ENCODE assay signal across 19 cellular contexts in the genomic region with DNA sequence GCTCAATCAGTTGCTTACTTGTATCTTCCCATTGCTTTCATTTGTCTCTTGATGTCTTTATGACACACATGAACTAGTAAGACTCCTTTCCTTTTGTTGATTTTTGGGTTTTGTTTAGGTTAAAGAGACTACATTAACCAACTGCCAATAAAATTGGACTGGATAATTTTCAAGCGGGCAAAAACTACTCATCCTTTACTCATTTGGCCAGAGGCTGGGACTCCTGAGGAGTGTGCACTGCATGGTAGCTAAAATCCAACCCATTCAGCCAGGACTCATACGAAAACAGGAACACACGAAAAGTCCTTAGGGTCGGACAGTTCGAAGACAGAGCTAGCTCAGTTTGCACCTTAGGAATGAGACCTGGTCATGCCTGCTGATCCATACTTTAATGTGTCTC. TPM values are rescaled to one million over a fixed set of nuclear protein-coding genes. Genes with fewer than 3 reads are reported as not detected.
"Had no signal": no experiment of that assay in that cellular context is flagged by ENCODE, and none has a peak within 500 bp of the region (broad histone marks: within the 10 kb centered on the region; RNA-seq: fewer than 3 reads in every experiment).

No MANE protein-coding gene starts in this region.

- H3K27ac Mint-ChIP-seq: activated naive CD4-positive, alpha-beta T cell treated with anti-CD3 and anti-CD28 coated beads, Interleukin-2, amount 10 ng/mL, durations not matched to agents 7 days and 5 days; activated T-helper 2 cell treated with anti-CD3 and anti-CD28 coated beads, Interferon-gamma antibody, Interleukin-2, Interleukin-4, amounts not matched to agents 10 μg/mL and 5 μg/mL and 100 μg/mL, durations not matched to agents 14 hours and 24 hours and 36 hours; immature natural killer cell; naive B cell; stimulated activated effector memory CD8-positive, alpha-beta T cell treated with anti-CD3 and anti-CD28 coated beads, Interleukin-12 subunit alpha, Interleukin-12 subunit beta, amount 100 ng/mL, for 72 hours; T-helper 2 cell treated with Interferon-gamma antibody and Interleukin-4, amounts not matched to agents 5 μg/mL and 100 μg/mL, for 36 hours had no signal

- H3K4me3 ChIP-seq: lower lobe of right lung, pancreas, thoracic aorta had no signal

- H3K9me3 Mint-ChIP-seq: activated naive CD4-positive, alpha-beta T cell treated with anti-CD3 and anti-CD28 coated beads, Interleukin-2, amount 10 ng/mL, durations not matched to agents 7 days and 5 days; activated T-helper 2 cell treated with anti-CD3 and anti-CD28 coated beads, Interferon-gamma antibody, Interleukin-2, Interleukin-4, amounts not matched to agents 10 μg/mL and 5 μg/mL and 100 μg/mL, durations not matched to agents 14 hours and 24 hours and 36 hours; naive B cell; stimulated activated effector memory CD8-positive, alpha-beta T cell treated with anti-CD3 and anti-CD28 coated beads, Interleukin-12 subunit alpha, Interleukin-12 subunit beta, amount 100 ng/mL, for 72 hours; T-helper 2 cell treated with Interferon-gamma antibody and Interleukin-4, amounts not matched to agents 5 μg/mL and 100 μg/mL, for 36 hours had no signal

- H3K4me1 ChIP-seq: pancreas had no signal

- ATAC-seq: activated CD4-positive, CD25-positive, alpha-beta regulatory T cell treated with anti-CD3 and anti-CD28 coated beads, Interleukin-2, amount 50 U/mL, for 24 hours; left cardiac atrium; lower lobe of right lung; stimulated activated effector memory CD8-positive, alpha-beta T cell treated with anti-CD3 and anti-CD28 coated beads, Interleukin-12 subunit alpha, Interleukin-12 subunit beta, amount 100 ng/mL, for 72 hours had no signal

- H3K36me3 ChIP-seq: pancreas, thoracic aorta had no signal

- DNase-seq: activated CD4-positive, alpha-beta T cell treated with anti-CD3 and anti-CD28 coated beads, Interleukin-2, amount 50 U/mL, for 1 hour; activated naive CD4-positive, alpha-beta T cell treated with anti-CD3 and anti-CD28 coated beads, Interleukin-2, amount 10 ng/mL, durations not matched to agents 7 days and 5 days; activated T-cell treated with anti-CD3 and anti-CD28 coated beads, Interleukin-2, amount 50 U/mL, for 1 hour; head of caudate nucleus; immature natural killer cell; left cardiac atrium; lower lobe of right lung; naive B cell; pancreas; stimulated activated CD4-positive, alpha-beta T cell treated with anti-CD3 and anti-CD28 coated beads, Interleukin-12 subunit alpha, Interleukin-12 subunit beta, amount 100 ng/mL, for 4 hours; stimulated activated CD4-positive, alpha-beta T cell treated with anti-CD3 and anti-CD28 coated beads, Interleukin-2, amount 100 ng/mL, for 24 hours had no signal

- H3K27ac ChIP-seq: lower lobe of right lung, pancreas, thoracic aorta had no signal

- H3K27me3 ChIP-seq: pancreas had no signal

- H3K4me3 Mint-ChIP-seq: activated naive CD4-positive, alpha-beta T cell treated with anti-CD3 and anti-CD28 coated beads, Interleukin-2, amount 10 ng/mL, durations not matched to agents 7 days and 5 days; immature natural killer cell; naive B cell; stimulated activated effector memory CD8-positive, alpha-beta T cell treated with anti-CD3 and anti-CD28 coated beads, Interleukin-12 subunit alpha, Interleukin-12 subunit beta, amount 100 ng/mL, for 72 hours; T-helper 2 cell treated with Interferon-gamma antibody and Interleukin-4, amounts not matched to agents 5 μg/mL and 100 μg/mL, for 36 hours had no signal

- H3K9me3 ChIP-seq: lower lobe of right lung, pancreas, thoracic aorta had no signal

- H3K4me1 Mint-ChIP-seq: activated naive CD4-positive, alpha-beta T cell treated with anti-CD3 and anti-CD28 coated beads, Interleukin-2, amount 10 ng/mL, durations not matched to agents 7 days and 5 days; immature natural killer cell; stimulated activated effector memory CD8-positive, alpha-beta T cell treated with anti-CD3 and anti-CD28 coated beads, Interleukin-12 subunit alpha, Interleukin-12 subunit beta, amount 100 ng/mL, for 72 hours had no signal

- H3K36me3 Mint-ChIP-seq: activated naive CD4-positive, alpha-beta T cell treated with anti-CD3 and anti-CD28 coated beads, Interleukin-2, amount 10 ng/mL, durations not matched to agents 7 days and 5 days; stimulated activated effector memory CD8-positive, alpha-beta T cell treated with anti-CD3 and anti-CD28 coated beads, Interleukin-12 subunit alpha, Interleukin-12 subunit beta, amount 100 ng/mL, for 72 hours had no signal

RNA-seq across cellular contexts. Expression of a gene that starts 6.0 kb away (rescaled TPM):
- total RNA-seq: activated T-helper 2 cell treated with anti-CD3 and anti-CD28 coated beads, Interferon-gamma antibody, Interleukin-2, Interleukin-4, amounts not matched to agents 10 μg/mL and 5 μg/mL and 100 μg/mL, durations not matched to agents 14 hours and 24 hours and 36 hours; fibroblast of lung; frontal cortex; left cardiac atrium; renal cortical epithelial cell had no signal
- polyA plus RNA-seq: fibroblast of lung, pancreas had no signal
